Comparison of ENCODE assay signal across 22 cellular contexts in genomic region chr1:6790146-6790545, GRCh38.
"Had no signal": no experiment of that assay in that cellular context is flagged by ENCODE, and none has a peak within 500 bp of the region (broad histone marks: within the 10 kb centered on the region; RNA-seq: fewer than 3 reads in every experiment).

No MANE protein-coding gene starts in this region.

- H3K27me3 Mint-ChIP-seq: naive B cell; natural killer cell treated with Interleukin-12 subunit alpha and Interleukin-12 subunit beta and Interleukin-15 and Interleukin-18, amount 100 ng/mL, for 72 hours; stimulated activated naive CD8-positive, alpha-beta T cell treated with anti-CD3 and anti-CD28 coated beads, Interleukin-15, amount 100 ng/mL, for 72 hours had no signal

- DNase-seq: dermis blood vessel endothelial cell; effector memory CD4-positive, alpha-beta T cell; erythroblast; esophagus squamous epithelium; foreskin melanocyte; mesenchymal stem cell; mucosa of descending colon; naive B cell; occipital lobe; ovary; right lobe of liver; small intestine; stimulated activated CD4-positive, alpha-beta T cell treated with anti-CD3 and anti-CD28 coated beads, Interleukin-15, amount 100 ng/mL, for 24 hours; stimulated activated CD4-positive, alpha-beta T cell treated with anti-CD3 and anti-CD28 coated beads, Interleukin-2, amount 100 ng/mL, for 48 hours; stimulated activated naive CD4-positive, alpha-beta T cell; stimulated activated naive CD8-positive, alpha-beta T cell treated with anti-CD3 and anti-CD28 coated beads, Interleukin-15, amount 100 ng/mL, for 72 hours; thyroid gland; trophoblast cell had no signal

- H3K9me3 ChIP-seq: esophagus squamous epithelium, mucosa of descending colon, ovary, right lobe of liver, thyroid gland, vagina had no signal

- H3K9me3 Mint-ChIP-seq: mesothelial cell of epicardium; naive B cell; natural killer cell treated with Interleukin-12 subunit alpha and Interleukin-12 subunit beta and Interleukin-15 and Interleukin-18, amount 100 ng/mL, for 72 hours; stimulated activated naive CD8-positive, alpha-beta T cell treated with anti-CD3 and anti-CD28 coated beads, Interleukin-15, amount 100 ng/mL, for 72 hours had no signal

- H3K4me3 ChIP-seq: coronary artery, esophagus squamous epithelium, mucosa of descending colon, ovary, right lobe of liver, thyroid gland, vagina had no signal

- H3K4me3 Mint-ChIP-seq: mesothelial cell of epicardium; natural killer cell treated with Interleukin-12 subunit alpha and Interleukin-12 subunit beta and Interleukin-15 and Interleukin-18, amount 100 ng/mL, for 72 hours; stimulated activated naive CD8-positive, alpha-beta T cell treated with anti-CD3 and anti-CD28 coated beads, Interleukin-15, amount 100 ng/mL, for 72 hours had no signal

- H3K27ac Mint-ChIP-seq: natural killer cell treated with Interleukin-12 subunit alpha and Interleukin-12 subunit beta and Interleukin-15 and Interleukin-18, amount 100 ng/mL, for 72 hours; stimulated activated naive CD8-positive, alpha-beta T cell treated with anti-CD3 and anti-CD28 coated beads, Interleukin-15, amount 100 ng/mL, for 72 hours had no signal

- H3K36me3 Mint-ChIP-seq: mesothelial cell of epicardium had no signal

- ATAC-seq: mucosa of descending colon; natural killer cell treated with Interleukin-12 subunit alpha and Interleukin-12 subunit beta and Interleukin-15 and Interleukin-18, amount 100 ng/mL, for 72 hours; right lobe of liver had no signal

- H3K36me3 ChIP-seq: ovary, right lobe of liver, thyroid gland, vagina had no signal

- H3K27ac ChIP-seq: coronary artery, esophagus squamous epithelium, ovary, right lobe of liver, thyroid gland, vagina had no signal

- H3K27me3 ChIP-seq: esophagus squamous epithelium, ovary, right lobe of liver, thyroid gland, vagina had no signal
